ENCODE assay signal across 1 cellular context in the genomic region with DNA sequence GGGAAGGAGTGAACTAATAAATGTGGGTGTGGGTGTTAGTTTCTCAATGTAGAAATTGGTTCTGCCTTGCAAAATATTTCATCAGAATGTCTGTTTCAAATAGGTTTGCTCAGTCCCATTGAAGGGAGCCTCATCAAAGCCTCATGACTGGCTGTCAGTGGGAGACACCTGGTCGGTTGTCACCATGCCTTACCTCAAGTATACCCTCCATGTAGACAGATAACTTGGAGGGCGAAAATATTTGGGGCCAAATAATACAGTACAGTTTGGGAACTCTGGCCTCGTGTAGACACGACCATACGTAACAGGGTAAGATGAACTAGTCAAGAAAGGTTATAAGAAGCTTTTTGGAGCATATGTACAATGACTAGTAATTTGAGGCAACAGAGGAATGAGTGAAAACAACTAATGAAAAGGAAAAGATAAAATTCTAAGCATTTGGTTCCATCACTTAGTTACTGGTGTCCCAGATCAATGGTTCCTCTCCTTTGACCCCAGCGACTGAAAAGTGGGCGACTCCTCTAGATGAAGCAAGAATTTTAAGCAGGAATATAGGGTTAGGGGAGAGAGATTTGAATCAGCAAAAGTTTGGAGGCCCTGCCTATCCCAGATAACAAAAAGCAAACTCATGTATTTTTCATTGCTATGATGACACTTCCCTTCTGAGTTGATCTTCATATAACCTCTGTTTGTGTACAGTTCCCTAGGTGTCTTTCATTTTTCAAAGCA.
TF ChIP-seq lines count a peak whose summit lies in the region.

No MANE protein-coding gene starts in this region.

TF ChIP-seq in K562, 482 proteins besides CTCF, POLR2A, EP300 and RAD21 (continued from another document and continues in another):
- TF ChIP-seq, protein P1, sequence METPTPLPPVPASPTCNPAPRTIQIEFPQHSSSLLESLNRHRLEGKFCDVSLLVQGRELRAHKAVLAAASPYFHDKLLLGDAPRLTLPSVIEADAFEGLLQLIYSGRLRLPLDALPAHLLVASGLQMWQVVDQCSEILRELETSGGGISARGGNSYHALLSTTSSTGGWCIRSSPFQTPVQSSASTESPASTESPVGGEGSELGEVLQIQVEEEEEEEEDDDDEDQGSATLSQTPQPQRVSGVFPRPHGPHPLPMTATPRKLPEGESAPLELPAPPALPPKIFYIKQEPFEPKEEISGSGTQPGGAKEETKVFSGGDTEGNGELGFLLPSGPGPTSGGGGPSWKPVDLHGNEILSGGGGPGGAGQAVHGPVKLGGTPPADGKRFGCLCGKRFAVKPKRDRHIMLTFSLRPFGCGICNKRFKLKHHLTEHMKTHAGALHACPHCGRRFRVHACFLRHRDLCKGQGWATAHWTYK (CRISPR knock-in tag; IDR thresholded peaks at IDR 0.05) = peak; percentile 83; the same call in 1 of the 2 replicates
- TF ChIP-seq GABPB2 (CRISPR knock-in tag; conservative IDR thresholded peaks at IDR 0.05) (no peak), GTF2A2 (tag; IDR thresholded peaks at IDR 0.05) (peak; percentile 51; the same call in 1 of the 2 replicates), NR1H2 (CRISPR knock-in tag; IDR thresholded peaks at IDR 0.05) (no peak), CBX5 (IDR thresholded peaks at IDR 0.05; ENCODE audit: borderline replicate concordance, low read depth) (no peak), STAT5B (CRISPR knock-in tag; IDR thresholded peaks at IDR 0.05) (no peak), CBX3 (IDR thresholded peaks at IDR 0.05; ENCODE audit: borderline replicate concordance in 1 of 2, low read length in 2 of 2) (0 out of 3 replicates have a peak, but pooled peaks of 1 of the 2 experiments have one; percentile 7), NCOR1 (IDR thresholded peaks at IDR 0.05) (peak; percentile 59), XRCC5 (IDR thresholded peaks at IDR 0.05; ENCODE audit: low read depth, low read length) (no peak), ZNF197 (CRISPR knock-in tag; IDR thresholded peaks at IDR 0.05; ENCODE audit: low read depth) (peak; percentile 76; the same call in 1 of the 2 replicates), POLR2AphosphoS2 (IDR thresholded peaks at IDR 0.05; ENCODE audit: low read length) (no peak), ZC3H4 (CRISPR knock-in tag; IDR thresholded peaks at IDR 0.05; ENCODE audit: borderline replicate concordance) (no peak), HSF4 (CRISPR knock-in tag; IDR thresholded peaks at IDR 0.05; ENCODE audit: borderline replicate concordance) (peak; percentile 8; the same call in 1 of the 2 replicates), SMARCB1 (IDR thresholded peaks at IDR 0.05; ENCODE audit: insufficient read length, low read depth) (no peak), EP400 (IDR thresholded peaks at IDR 0.05) (peak; percentile 28; the same call in 1 of the 2 replicates), ZNF584 (CRISPR knock-in tag; IDR thresholded peaks at IDR 0.05; ENCODE audit: low read depth) (peak; percentile 77; the same call in 1 of the 2 replicates), KLF1 (tag; IDR thresholded peaks at IDR 0.05) (0 out of 2 replicates have a peak, but pooled peaks have one; percentile 22), RBM34 (IDR thresholded peaks at IDR 0.05; ENCODE audit: borderline replicate concordance, insufficient read depth, low read length) (no peak), TBL1XR1 (IDR thresholded peaks at IDR 0.05; ENCODE audit: low read length in 2 of 2) (peak in 1 of 2 experiments; percentile 60; a peak in 1 of 4 replicates), FOXP1 (CRISPR knock-in tag; IDR thresholded peaks at IDR 0.05) (no peak), BHLHE40 (IDR thresholded peaks at IDR 0.05; ENCODE audit: low read length) (no peak), MEIS2 (IDR thresholded peaks at IDR 0.05; ENCODE audit: partially characterized antibody) (peak; percentile 47), RB1 (IDR thresholded peaks at IDR 0.05; ENCODE audit: low read depth) (no peak), WHSC1 (IDR thresholded peaks at IDR 0.05; ENCODE audit: low read length) (no peak), NR2C2 (CRISPR knock-in tag; IDR thresholded peaks at IDR 0.05) (no peak), NR2C2 (tag; IDR thresholded peaks at IDR 0.05) (peak; percentile 92), TEAD4 (IDR thresholded peaks at IDR 0.05; ENCODE audit: low read length) (peak; percentile 72), TEAD4 (CRISPR knock-in tag; IDR thresholded peaks at IDR 0.05; ENCODE audit: borderline replicate concordance) (no peak), BRD9 (IDR thresholded peaks at IDR 0.05; ENCODE audit: low read depth, partially characterized antibody) (peak; percentile 33), NR4A1 (CRISPR knock-in tag; IDR thresholded peaks at IDR 0.05) (peak; percentile 11; the same call in 1 of the 2 replicates), NR4A1 (tag; IDR thresholded peaks at IDR 0.05) (no peak), MAFG (tag; conservative IDR thresholded peaks at IDR 0.05) (peak; percentile 91), EWSR1 (IDR thresholded peaks at IDR 0.05; ENCODE audit: borderline replicate concordance, low read depth, partially characterized antibody) (no peak), SNIP1 (IDR thresholded peaks at IDR 0.05; ENCODE audit: low read depth) (no peak), CEBPB (tag; IDR thresholded peaks at IDR 0.05) (peak; percentile 80), CXXC5 (CRISPR knock-in tag; IDR thresholded peaks at IDR 0.05) (peak; percentile 51; the same call in 1 of the 2 replicates), DMBX1 (CRISPR knock-in tag; IDR thresholded peaks at IDR 0.05; ENCODE audit: borderline replicate concordance) (peak; percentile 84), ARHGAP35 (IDR thresholded peaks at IDR 0.05; ENCODE audit: partially characterized antibody) (no peak), IFI16 (CRISPR knock-in tag; IDR thresholded peaks at IDR 0.05) (no peak; the same call in 1 of the 2 replicates)
- TF ChIP-seq, protein P2, sequence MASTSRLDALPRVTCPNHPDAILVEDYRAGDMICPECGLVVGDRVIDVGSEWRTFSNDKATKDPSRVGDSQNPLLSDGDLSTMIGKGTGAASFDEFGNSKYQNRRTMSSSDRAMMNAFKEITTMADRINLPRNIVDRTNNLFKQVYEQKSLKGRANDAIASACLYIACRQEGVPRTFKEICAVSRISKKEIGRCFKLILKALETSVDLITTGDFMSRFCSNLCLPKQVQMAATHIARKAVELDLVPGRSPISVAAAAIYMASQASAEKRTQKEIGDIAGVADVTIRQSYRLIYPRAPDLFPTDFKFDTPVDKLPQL (IDR thresholded peaks at IDR 0.05; ENCODE audit: extremely low read depth, insufficient read length) = no peak
- TF ChIP-seq, protein P3, sequence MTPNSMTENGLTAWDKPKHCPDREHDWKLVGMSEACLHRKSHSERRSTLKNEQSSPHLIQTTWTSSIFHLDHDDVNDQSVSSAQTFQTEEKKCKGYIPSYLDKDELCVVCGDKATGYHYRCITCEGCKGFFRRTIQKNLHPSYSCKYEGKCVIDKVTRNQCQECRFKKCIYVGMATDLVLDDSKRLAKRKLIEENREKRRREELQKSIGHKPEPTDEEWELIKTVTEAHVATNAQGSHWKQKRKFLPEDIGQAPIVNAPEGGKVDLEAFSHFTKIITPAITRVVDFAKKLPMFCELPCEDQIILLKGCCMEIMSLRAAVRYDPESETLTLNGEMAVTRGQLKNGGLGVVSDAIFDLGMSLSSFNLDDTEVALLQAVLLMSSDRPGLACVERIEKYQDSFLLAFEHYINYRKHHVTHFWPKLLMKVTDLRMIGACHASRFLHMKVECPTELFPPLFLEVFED (CRISPR knock-in tag; conservative IDR thresholded peaks at IDR 0.05) = 0 out of 2 replicates have a peak, but pooled peaks have one; percentile 53
- TF ChIP-seq, protein P4, sequence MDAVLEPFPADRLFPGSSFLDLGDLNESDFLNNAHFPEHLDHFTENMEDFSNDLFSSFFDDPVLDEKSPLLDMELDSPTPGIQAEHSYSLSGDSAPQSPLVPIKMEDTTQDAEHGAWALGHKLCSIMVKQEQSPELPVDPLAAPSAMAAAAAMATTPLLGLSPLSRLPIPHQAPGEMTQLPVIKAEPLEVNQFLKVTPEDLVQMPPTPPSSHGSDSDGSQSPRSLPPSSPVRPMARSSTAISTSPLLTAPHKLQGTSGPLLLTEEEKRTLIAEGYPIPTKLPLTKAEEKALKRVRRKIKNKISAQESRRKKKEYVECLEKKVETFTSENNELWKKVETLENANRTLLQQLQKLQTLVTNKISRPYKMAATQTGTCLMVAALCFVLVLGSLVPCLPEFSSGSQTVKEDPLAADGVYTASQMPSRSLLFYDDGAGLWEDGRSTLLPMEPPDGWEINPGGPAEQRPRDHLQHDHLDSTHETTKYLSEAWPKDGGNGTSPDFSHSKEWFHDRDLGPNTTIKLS (IDR thresholded peaks at IDR 0.05; ENCODE audit: borderline replicate concordance, low read depth) = no peak
- TF ChIP-seq, protein P5, sequence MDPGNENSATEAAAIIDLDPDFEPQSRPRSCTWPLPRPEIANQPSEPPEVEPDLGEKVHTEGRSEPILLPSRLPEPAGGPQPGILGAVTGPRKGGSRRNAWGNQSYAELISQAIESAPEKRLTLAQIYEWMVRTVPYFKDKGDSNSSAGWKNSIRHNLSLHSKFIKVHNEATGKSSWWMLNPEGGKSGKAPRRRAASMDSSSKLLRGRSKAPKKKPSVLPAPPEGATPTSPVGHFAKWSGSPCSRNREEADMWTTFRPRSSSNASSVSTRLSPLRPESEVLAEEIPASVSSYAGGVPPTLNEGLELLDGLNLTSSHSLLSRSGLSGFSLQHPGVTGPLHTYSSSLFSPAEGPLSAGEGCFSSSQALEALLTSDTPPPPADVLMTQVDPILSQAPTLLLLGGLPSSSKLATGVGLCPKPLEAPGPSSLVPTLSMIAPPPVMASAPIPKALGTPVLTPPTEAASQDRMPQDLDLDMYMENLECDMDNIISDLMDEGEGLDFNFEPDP (CRISPR knock-in tag; IDR thresholded peaks at IDR 0.05) = peak; percentile 34; the same call in 1 of the 2 replicates
- TF ChIP-seq, protein P6, sequence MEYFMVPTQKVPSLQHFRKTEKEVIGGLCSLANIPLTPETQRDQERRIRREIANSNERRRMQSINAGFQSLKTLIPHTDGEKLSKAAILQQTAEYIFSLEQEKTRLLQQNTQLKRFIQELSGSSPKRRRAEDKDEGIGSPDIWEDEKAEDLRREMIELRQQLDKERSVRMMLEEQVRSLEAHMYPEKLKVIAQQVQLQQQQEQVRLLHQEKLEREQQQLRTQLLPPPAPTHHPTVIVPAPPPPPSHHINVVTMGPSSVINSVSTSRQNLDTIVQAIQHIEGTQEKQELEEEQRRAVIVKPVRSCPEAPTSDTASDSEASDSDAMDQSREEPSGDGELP (CRISPR knock-in tag; IDR thresholded peaks at IDR 0.05; ENCODE audit: borderline replicate concordance) = no peak
- TF ChIP-seq, protein P7, sequence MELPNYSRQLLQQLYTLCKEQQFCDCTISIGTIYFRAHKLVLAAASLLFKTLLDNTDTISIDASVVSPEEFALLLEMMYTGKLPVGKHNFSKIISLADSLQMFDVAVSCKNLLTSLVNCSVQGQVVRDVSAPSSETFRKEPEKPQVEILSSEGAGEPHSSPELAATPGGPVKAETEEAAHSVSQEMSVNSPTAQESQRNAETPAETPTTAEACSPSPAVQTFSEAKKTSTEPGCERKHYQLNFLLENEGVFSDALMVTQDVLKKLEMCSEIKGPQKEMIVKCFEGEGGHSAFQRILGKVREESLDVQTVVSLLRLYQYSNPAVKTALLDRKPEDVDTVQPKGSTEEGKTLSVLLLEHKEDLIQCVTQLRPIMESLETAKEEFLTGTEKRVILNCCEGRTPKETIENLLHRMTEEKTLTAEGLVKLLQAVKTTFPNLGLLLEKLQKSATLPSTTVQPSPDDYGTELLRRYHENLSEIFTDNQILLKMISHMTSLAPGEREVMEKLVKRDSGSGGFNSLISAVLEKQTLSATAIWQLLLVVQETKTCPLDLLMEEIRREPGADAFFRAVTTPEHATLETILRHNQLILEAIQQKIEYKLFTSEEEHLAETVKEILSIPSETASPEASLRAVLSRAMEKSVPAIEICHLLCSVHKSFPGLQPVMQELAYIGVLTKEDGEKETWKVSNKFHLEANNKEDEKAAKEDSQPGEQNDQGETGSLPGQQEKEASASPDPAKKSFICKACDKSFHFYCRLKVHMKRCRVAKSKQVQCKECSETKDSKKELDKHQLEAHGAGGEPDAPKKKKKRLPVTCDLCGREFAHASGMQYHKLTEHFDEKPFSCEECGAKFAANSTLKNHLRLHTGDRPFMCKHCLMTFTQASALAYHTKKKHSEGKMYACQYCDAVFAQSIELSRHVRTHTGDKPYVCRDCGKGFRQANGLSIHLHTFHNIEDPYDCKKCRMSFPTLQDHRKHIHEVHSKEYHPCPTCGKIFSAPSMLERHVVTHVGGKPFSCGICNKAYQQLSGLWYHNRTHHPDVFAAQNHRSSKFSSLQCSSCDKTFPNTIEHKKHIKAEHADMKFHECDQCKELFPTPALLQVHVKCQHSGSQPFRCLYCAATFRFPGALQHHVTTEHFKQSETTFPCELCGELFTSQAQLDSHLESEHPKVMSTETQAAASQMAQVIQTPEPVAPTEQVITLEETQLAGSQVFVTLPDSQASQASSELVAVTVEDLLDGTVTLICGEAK (IDR thresholded peaks at IDR 0.05) = no peak
- TF ChIP-seq, protein P7 (CRISPR knock-in tag; IDR thresholded peaks at IDR 0.05) = no peak
